Comparison of ENCODE assay signal across 16 cellular contexts in genomic region chr4:148015058-148015457, GRCh38.
DNase-seq lines count a peak whose midpoint lies in the region; ATAC-seq, FAIRE-seq and TF ChIP-seq lines count a peak whose summit lies in the region.
"Had no signal": no experiment of that assay in that cellular context is flagged by ENCODE, and none has a peak within 500 bp of the region (broad histone marks: within the 10 kb centered on the region; RNA-seq: fewer than 3 reads in every experiment).

No MANE protein-coding gene starts in this region.

- no peak for TF ChIP-seq EP300 in ovary (IDR thresholded peaks at IDR 0.05)

- peak; percentile 30 for DNase-seq in astrocyte (ENCODE audit: low read depth)
- no peak for DNase-seq in right lobe of liver
- no peak for DNase-seq in HEK293T (ENCODE audit: extremely low spot score)
- no peak for DNase-seq in kidney
- DNase-seq in ovary, result no peak
- DNase-seq: activated CD8-positive, alpha-beta memory T cell treated with anti-CD3 and anti-CD28 coated beads, Interleukin-2, amount 50 U/mL, for 4 hours; NCI-H1417; NCI-H526; right cardiac atrium had no signal

- no peaks in the 10 kb centered on the region for H3K9me3 ChIP-seq in astrocyte (ENCODE audit: insufficient read depth, low read depth, low read length)
- H3K9me3 ChIP-seq in right lobe of liver, result no peaks in the 10 kb centered on the region
- H3K9me3 ChIP-seq in kidney (ENCODE audit: control insufficient read depth in 1 of 2, low read length in 2 of 2), result no peaks in the 10 kb centered on the region
- no peaks in the 10 kb centered on the region for H3K9me3 ChIP-seq in ovary
- H3K9me3 ChIP-seq: esophagus muscularis mucosa, SJSA1 had no signal

- no peaks in the 10 kb centered on the region for H3K79me2 ChIP-seq in astrocyte (ENCODE audit: insufficient read depth, low read length)

- H3K4me2 ChIP-seq in astrocyte (ENCODE audit: low read length), result no peak overlapping the region

- peak overlapping the region; percentile 63 for H3K27ac Mint-ChIP-seq in astrocyte (ENCODE audit: unreplicated experiment)
- H3K27ac Mint-ChIP-seq: activated naive CD4-positive, alpha-beta T cell treated with anti-CD3 and anti-CD28 coated beads, Interleukin-2, amount 50 U/mL, for 24 hours had no signal

- no peak overlapping the region for H3K9ac ChIP-seq in astrocyte (ENCODE audit: low read length)
- no peak overlapping the region for H3K9ac ChIP-seq in kidney (ENCODE audit: low read length in 2 of 2)

- WGBS in right lobe of liver (ENCODE audit: insufficient coverage, low coverage, low lambda C conversion rate, missing lambda C conversion rate), result 51% methylated on average over 2 of the region's 2 CpGs
- WGBS in ovary, 3 donors, result 64 to 69% (median 65%) methylated on average over 2 of the region's 2 CpGs

- H3K27me3 Mint-ChIP-seq in astrocyte (ENCODE audit: low read depth, unreplicated experiment), result no peaks in the 10 kb centered on the region
- H3K27me3 Mint-ChIP-seq: activated naive CD4-positive, alpha-beta T cell treated with anti-CD3 and anti-CD28 coated beads, Interleukin-2, amount 50 U/mL, for 24 hours had no signal

- H3K4me3 Mint-ChIP-seq in astrocyte (ENCODE audit: unreplicated experiment), result no peak overlapping the region
- H3K4me3 Mint-ChIP-seq: activated naive CD4-positive, alpha-beta T cell treated with anti-CD3 and anti-CD28 coated beads, Interleukin-2, amount 50 U/mL, for 24 hours had no signal

- no peak overlapping the region for H2AFZ ChIP-seq in astrocyte (ENCODE audit: low read depth, low read length)

- FAIRE-seq in astrocyte (lab: Jason Lieb, UNC) (no peak), kidney (lab: Jason Lieb, UNC) (no peak)

- TF ChIP-seq CTCF in astrocyte (IDR thresholded peaks at IDR 0.05; ENCODE audit: insufficient read depth, low read depth, low read length), result no peak
- no peak for TF ChIP-seq CTCF in right lobe of liver (IDR thresholded peaks at IDR 0.05)
- TF ChIP-seq CTCF in kidney (IDR thresholded peaks at IDR 0.05; ENCODE audit: borderline replicate concordance, extremely low read depth, insufficient read depth), result no peak
- no peak for TF ChIP-seq CTCF in ovary (IDR thresholded peaks at IDR 0.05)

- H3K27me3 ChIP-seq in astrocyte (ENCODE audit: insufficient read depth, low read length), result no peaks in the 10 kb centered on the region
- no peaks in the 10 kb centered on the region for H3K27me3 ChIP-seq in right lobe of liver
- H3K27me3 ChIP-seq in ovary, result no peaks in the 10 kb centered on the region
- H3K27me3 ChIP-seq: esophagus muscularis mucosa, SJSA1 had no signal

- H3K4me3 ChIP-seq in astrocyte (ENCODE audit: insufficient read depth, low read depth, low read length), result no peak overlapping the region
- no peak overlapping the region for H3K4me3 ChIP-seq in right lobe of liver
- no peak overlapping the region for H3K4me3 ChIP-seq in kidney (ENCODE audit: low read length in 2 of 2)
- H3K4me3 ChIP-seq in ovary, result no peak overlapping the region
- H3K4me3 ChIP-seq: esophagus muscularis mucosa, SJSA1 had no signal

- CTCF ChIA-PET in HEK293T (lab: Yijun Ruan, JAX), result interaction anchor here (1.0 kb wide), 1 partner anchor 9 kb away, joined by 3 read pairs; no protein-coding TSS in a partner anchor

- intact Hi-C loops in right lobe of liver (cut with DNase I), result no loop called here
- intact Hi-C loops in kidney (cut with DNase I), result no loop called here
- intact Hi-C loops in ovary (cut with DNase I), result no loop called here

- ATAC-seq in GM18867 (IDR thresholded peaks at IDR 0.05; ENCODE audit: unreplicated experiment), result peak; percentile 42
- peak; percentile 43 for ATAC-seq in HG03175 (IDR thresholded peaks at IDR 0.05; ENCODE audit: unreplicated experiment)
- ATAC-seq in right lobe of liver, result peak; percentile 47 to 68 (median 65)
- no peak for ATAC-seq in GM21717 (IDR thresholded peaks at IDR 0.05; ENCODE audit: unreplicated experiment)

- H3K4me1 Mint-ChIP-seq in astrocyte (ENCODE audit: low read depth, unreplicated experiment), result peaks cover 8% of the 10 kb centered on the region
- H3K4me1 Mint-ChIP-seq: activated naive CD4-positive, alpha-beta T cell treated with anti-CD3 and anti-CD28 coated beads, Interleukin-2, amount 50 U/mL, for 24 hours had no signal

- H3K4me1 ChIP-seq in astrocyte (ENCODE audit: insufficient read depth, low read length) (no peaks in the 10 kb centered on the region), right lobe of liver (peaks cover 0 to 22% (median 5%) of the 10 kb centered on the region in 4 donors), kidney (ENCODE audit: control insufficient read depth in 1 of 2, insufficient read depth in 1 of 2, low read depth in 1 of 2, low read length in 2 of 2) (peaks cover 2 to 12% of the 10 kb centered on the region in 2 donors), ovary (ENCODE audit: insufficient read depth) (peaks cover 12% of the 10 kb centered on the region)
- H3K4me1 ChIP-seq: SJSA1 had no signal

- H3K27ac ChIP-seq in astrocyte (ENCODE audit: low read depth, low read length), result no peak overlapping the region
- H3K27ac ChIP-seq in right lobe of liver, result peak overlapping the region in 1 of 3 donors; percentile 30
- peak overlapping the region in 1 of 2 donors; percentile 10 for H3K27ac ChIP-seq in kidney (ENCODE audit: low read depth in 2 of 2, low read length in 2 of 2)
- no peak overlapping the region for H3K27ac ChIP-seq in ovary
- H3K27ac ChIP-seq: esophagus muscularis mucosa, SJSA1, VCaP had no signal

- H3K9me3 Mint-ChIP-seq in astrocyte (ENCODE audit: unreplicated experiment), result no peaks in the 10 kb centered on the region

- no peak for TF ChIP-seq POLR2A in right lobe of liver (IDR thresholded peaks at IDR 0.05)
- no peak for TF ChIP-seq POLR2A in ovary (IDR thresholded peaks at IDR 0.05)

- no peaks in the 10 kb centered on the region for H3K36me3 Mint-ChIP-seq in astrocyte (ENCODE audit: low read depth, unreplicated experiment)

- H4K20me1 ChIP-seq in astrocyte (ENCODE audit: insufficient read depth, low read length), result peaks cover 10% of the 10 kb centered on the region

- H3K36me3 ChIP-seq in astrocyte (ENCODE audit: insufficient read depth, low read length), result no peaks in the 10 kb centered on the region
- no peaks in the 10 kb centered on the region for H3K36me3 ChIP-seq in right lobe of liver
- H3K36me3 ChIP-seq in kidney (ENCODE audit: control insufficient read depth in 1 of 2, insufficient read depth in 2 of 2, low read length in 2 of 2), result no peaks in the 10 kb centered on the region
- no peaks in the 10 kb centered on the region for H3K36me3 ChIP-seq in ovary
- H3K36me3 ChIP-seq: esophagus muscularis mucosa, SJSA1 had no signal

- POLR2A ChIA-PET in HEK293T (lab: Yijun Ruan, JAX), result no interaction called here

TF ChIP-seq in HEK293T, 16 proteins besides CTCF, POLR2A, EP300 and RAD21:
- TF ChIP-seq ZNF384 (IDR thresholded peaks at IDR 0.05) (no peak), SUZ12 (IDR thresholded peaks at IDR 0.05) (no peak), ARNT (IDR thresholded peaks at IDR 0.05) (no peak), FOXK2 (IDR thresholded peaks at IDR 0.05) (no peak), HDGF (IDR thresholded peaks at IDR 0.05; ENCODE audit: borderline replicate concordance) (no peak), TARDBP (IDR thresholded peaks at IDR 0.05) (no peak), PKNOX1 (IDR thresholded peaks at IDR 0.05) (no peak), ELF4 (IDR thresholded peaks at IDR 0.05) (no peak), FOXA1 (IDR thresholded peaks at IDR 0.05) (no peak), CTBP1 (IDR thresholded peaks at IDR 0.05; ENCODE audit: borderline replicate concordance) (no peak), BHLHE40 (IDR thresholded peaks at IDR 0.05; ENCODE audit: borderline replicate concordance) (no peak), FOXM1 (IDR thresholded peaks at IDR 0.05; ENCODE audit: borderline replicate concordance) (no peak), L3MBTL2 (conservative IDR thresholded peaks at IDR 0.05) (no peak), SP1 (IDR thresholded peaks at IDR 0.05) (no peak), NFRKB (IDR thresholded peaks at IDR 0.05) (no peak), LEF1 (IDR thresholded peaks at IDR 0.05; ENCODE audit: borderline replicate concordance) (no peak)
TF ChIP-seq in HEK293T: peak in this region for 0.
